10 cellular contexts compared by ENCODE assay signal in genomic region chr6:43977404-43978111, GRCh38.
DNase-seq lines count a peak whose midpoint lies in the region; ATAC-seq, FAIRE-seq and TF ChIP-seq lines count a peak whose summit lies in the region.
"Had no signal": no experiment of that assay in that cellular context is flagged by ENCODE, and none has a peak within 500 bp of the region (broad histone marks: within the 10 kb centered on the region; RNA-seq: fewer than 3 reads in every experiment).

No MANE protein-coding gene starts in this region.

- CTCF ChIA-PET in HEK293 (lab: Yijun Ruan, JAX), result interaction anchor here (1.0 kb wide), 1 partner anchor 25 kb away, joined by 5 read pairs; no protein-coding TSS in a partner anchor
- CTCF ChIA-PET in HepG2 (lab: Yijun Ruan, JAX; ENCODE audit: low intra/inter-chr PET ratio, low total read pairs), result no interaction called here
- CTCF ChIA-PET in OCI-LY7 (lab: Charles Lee; ENCODE audit: unreplicated experiment), result interaction anchor here (0.6 kb wide), 1 partner anchor 1408 kb away, joined by 3 read pairs; no protein-coding TSS in a partner anchor
- CTCF ChIA-PET in CD8-positive, alpha-beta memory T cell (lab: Charles Lee), result no interaction called here

- no peak overlapping the region for H3K27ac ChIP-seq in HEK293 (ENCODE audit: extremely low read depth, low read depth, low read length)
- H3K27ac ChIP-seq in HepG2 (ENCODE audit: extremely low read length, insufficient read depth, low read length), result no peak overlapping the region
- H3K27ac ChIP-seq in OCI-LY7 (ENCODE audit: low read depth, low read length, poor library complexity, severe bottlenecking), result no peak overlapping the region
- no peak overlapping the region for H3K27ac ChIP-seq in CD8-positive, alpha-beta memory T cell (ENCODE audit: low read depth, low read length)

- no peaks in the 10 kb centered on the region for H4K20me1 ChIP-seq in HepG2 (ENCODE audit: insufficient read depth, low read length)
- no peaks in the 10 kb centered on the region; the same call in 1 of the 2 replicates for H4K20me1 ChIP-seq in OCI-LY7 (ENCODE audit: insufficient read depth, low read length)

- FAIRE-seq in HepG2 (lab: Jason Lieb, UNC), result no peak

- TF ChIP-seq RAD21 in HepG2 (CRISPR knock-in tag; IDR thresholded peaks at IDR 0.05), result no peak

- no peak overlapping the region for H3K9ac ChIP-seq in HepG2 (ENCODE audit: insufficient read depth, low read depth, low read length)

- no peak overlapping the region for H3K4me3 Mint-ChIP-seq in CD8-positive, alpha-beta memory T cell

- in situ Hi-C loops in HepG2 (cut with HindIII; ENCODE audit: extremely low pct_ligation_motif_present, low pct_unique_long_range_greater_than_20kb), result no loop called here

- H3K36me3 ChIP-seq in HEK293 (ENCODE audit: control insufficient read depth in 2 of 2, insufficient read depth in 1 of 2, low read length in 2 of 2) (no peaks in the 10 kb centered on the region), HepG2 (replicated peaks in 1 of 2; ENCODE audit: control insufficient read depth in 1 of 2, insufficient read depth in 2 of 2, low read length in 2 of 2) (no peaks in the 10 kb centered on the region), OCI-LY7 (ENCODE audit: insufficient read depth, low read length) (no peaks in the 10 kb centered on the region)
- no peaks in the 10 kb centered on the region for H3K36me3 ChIP-seq in CD8-positive, alpha-beta memory T cell (ENCODE audit: insufficient read depth, low read length)

- peak; percentile 61 for ATAC-seq in GM18520 (IDR thresholded peaks at IDR 0.05; ENCODE audit: unreplicated experiment)
- peak; percentile 15; the same call in 1 of the 3 replicates for ATAC-seq in HepG2
- ATAC-seq: left ventricle myocardium superior had no signal

- H3K9me2 ChIP-seq in OCI-LY7 (ENCODE audit: insufficient read depth, low read length), result no peaks in the 10 kb centered on the region

- WGBS in HepG2 (ENCODE audit: low lambda C conversion rate), result 0% methylated on average over 10 of the region's 10 CpGs

- H3K27me3 Mint-ChIP-seq in CD8-positive, alpha-beta memory T cell, result peaks cover 12 to 25% of the 10 kb centered on the region in 2 donors

- no TSS peak for BruUV-seq in HepG2 (replicated peaks; lab: Mats Ljungman, UMichigan)
- no TSS peak for BruUV-seq in OCI-LY7 (replicated peaks; lab: Mats Ljungman, UMichigan)

- peak overlapping the region; percentile 33; the same call in 1 of the 2 replicates for H3K4me2 ChIP-seq in HepG2 (ENCODE audit: low read depth, low read length)
- H3K4me2 ChIP-seq in OCI-LY7 (ENCODE audit: low read length), result no peak overlapping the region

- peak overlapping the region in 1 of 8 donors; percentile 25 for H3K27ac Mint-ChIP-seq in CD8-positive, alpha-beta memory T cell

- no peaks in the 10 kb centered on the region for H3K4me1 ChIP-seq in HEK293 (ENCODE audit: control insufficient read depth, insufficient read depth, low read length)
- peaks cover 49% of the 10 kb centered on the region for H3K4me1 ChIP-seq in HepG2 (ENCODE audit: insufficient read depth, low read length)
- no peaks in the 10 kb centered on the region for H3K4me1 ChIP-seq in OCI-LY7 (ENCODE audit: insufficient read depth, low read length, poor library complexity, severe bottlenecking)
- H3K4me1 ChIP-seq in CD8-positive, alpha-beta memory T cell (ENCODE audit: insufficient read depth, low read length), result no peaks in the 10 kb centered on the region

- no peaks in the 10 kb centered on the region for H3K36me3 Mint-ChIP-seq in CD8-positive, alpha-beta memory T cell

- TF ChIP-seq EP300 in HepG2 (IDR thresholded peaks at IDR 0.05; ENCODE audit: low read depth in 2 of 2, low read length in 2 of 2), result no peak
- TF ChIP-seq EP300 in HepG2 (CRISPR knock-in tag; IDR thresholded peaks at IDR 0.05; ENCODE audit: borderline replicate concordance), result no peak

- H3K79me2 ChIP-seq in HepG2 (ENCODE audit: insufficient read depth, low read length) (no peaks in the 10 kb centered on the region), OCI-LY7 (ENCODE audit: insufficient read depth, low read depth, low read length) (no peaks in the 10 kb centered on the region)

- no peak for TF ChIP-seq POLR2A in HepG2 (IDR thresholded peaks at IDR 0.05; ENCODE audit: insufficient read depth in 1 of 2, low read depth in 2 of 2, low read length in 2 of 2)

- intact Hi-C loops in HepG2 (cut with micrococcal nuclease; ENCODE audit: unreplicated experiment), result no loop called here
- intact Hi-C loops in OCI-LY7 (cut with micrococcal nuclease; ENCODE audit: unreplicated experiment), result no loop called here

- peaks cover 0 to 4% (median 0%) of the 10 kb centered on the region in 3 donors for H3K4me1 Mint-ChIP-seq in CD8-positive, alpha-beta memory T cell

- no peak overlapping the region for H2AFZ ChIP-seq in HepG2 (ENCODE audit: low read length)
- H2AFZ ChIP-seq in OCI-LY7 (ENCODE audit: low read length), result no peak overlapping the region

- POLR2A ChIA-PET in HEK293 (lab: Yijun Ruan, JAX), result no interaction called here
- POLR2A ChIA-PET in HepG2 (lab: Yijun Ruan, JAX), result interaction anchor here (1.2 kb wide), 1 partner anchor 13 kb away, joined by 3 read pairs; no protein-coding TSS in a partner anchor
- POLR2A ChIA-PET in OCI-LY7 (lab: Charles Lee), result no interaction called here
- POLR2A ChIA-PET in CD8-positive, alpha-beta memory T cell (lab: Charles Lee), result no interaction called here

- DNase-seq in NOMO-1 (lab: John Stamatoyannopoulos, UW; ENCODE audit: unreplicated experiment in 2 of 2), result peak; percentile 72 to 93
- DNase-seq in HepG2 (ENCODE audit: low spot score), result no peak
- no peak for DNase-seq in OCI-LY7 (ENCODE audit: low spot score)
- DNase-seq in A172 (ENCODE audit: low spot score), result no peak
- no peak for DNase-seq in EL
- no peak for DNase-seq in CD8-positive, alpha-beta memory T cell
- DNase-seq: activated gamma-delta T cell, left ventricle myocardium superior had no signal

- H3K27me3 ChIP-seq in HepG2 (ENCODE audit: control insufficient read depth in 1 of 2, insufficient read depth in 2 of 2, low read length in 2 of 2), result peaks cover 13 to 71% of the 10 kb centered on the region in 2 experiments; a peak in 4 of 5 replicates
- no peaks in the 10 kb centered on the region for H3K27me3 ChIP-seq in CD8-positive, alpha-beta memory T cell (ENCODE audit: insufficient read depth, low read length, poor library complexity, severe bottlenecking)

- H3K4me3 ChIP-seq in HEK293 (ENCODE audit: low read depth, low read length) (no peak overlapping the region), HepG2 (replicated peaks in 1 of 3; ENCODE audit: insufficient read depth in 1 of 3, low read depth in 2 of 3, low read length in 3 of 3) (peak overlapping the region in 1 of 3 experiments; percentile 37; a peak in 1 of 6 replicates), OCI-LY7 (ENCODE audit: low read depth, low read length, poor library complexity, severe bottlenecking) (no peak overlapping the region)
- H3K4me3 ChIP-seq in CD8-positive, alpha-beta memory T cell (ENCODE audit: low read length), result no peak overlapping the region

- H3K9me3 ChIP-seq in HEK293 (ENCODE audit: control insufficient read depth, insufficient read depth, low read depth, low read length), result no peaks in the 10 kb centered on the region
- H3K9me3 ChIP-seq in HepG2 (ENCODE audit: low read length), result peaks cover 6% of the 10 kb centered on the region; the same call in 1 of the 2 replicates
- H3K9me3 ChIP-seq in OCI-LY7 (ENCODE audit: low read length), result no peaks in the 10 kb centered on the region
- no peaks in the 10 kb centered on the region for H3K9me3 ChIP-seq in CD8-positive, alpha-beta memory T cell (ENCODE audit: low read length)

- TF ChIP-seq CTCF in HEK293 (tag by site-specific recombination; IDR thresholded peaks at IDR 0.05), result no peak
- no peak for TF ChIP-seq CTCF in HepG2 (CRISPR knock-in tag; IDR thresholded peaks at IDR 0.05)
- TF ChIP-seq CTCF in OCI-LY7 (conservative IDR thresholded peaks at IDR 0.05; ENCODE audit: low read length), result no peak

- peaks cover 0 to 3% (median 0%) of the 10 kb centered on the region in 5 donors for H3K9me3 Mint-ChIP-seq in CD8-positive, alpha-beta memory T cell

TF ChIP-seq in HEK293, 187 proteins besides CTCF, POLR2A, EP300 and RAD21:
- TF ChIP-seq KLF1 (tag by site-specific recombination; IDR thresholded peaks at IDR 0.05) (peak; percentile 80), ZNF140 (tag by site-specific recombination; IDR thresholded peaks at IDR 0.05) (no peak)

TF ChIP-seq in HepG2, 621 proteins besides CTCF, POLR2A, EP300 and RAD21 (continues in another document):
- TF ChIP-seq HDAC6 (IDR thresholded peaks at IDR 0.05; ENCODE audit: low read depth, low read length) (no peak), TBX3 (IDR thresholded peaks at IDR 0.05; ENCODE audit: borderline replicate concordance) (no peak), SRSF1 (optimal IDR thresholded peaks at IDR 0.05; ENCODE audit: low read depth, low read length) (no peak), ZNF660 (CRISPR knock-in tag; IDR thresholded peaks at IDR 0.05; ENCODE audit: borderline replicate concordance, low read depth) (no peak), XBP1 (CRISPR knock-in tag; IDR thresholded peaks at IDR 0.05) (no peak), HNF4A (CRISPR knock-in tag; IDR thresholded peaks at IDR 0.05) (peak; percentile 31), POGZ (CRISPR knock-in tag; IDR thresholded peaks at IDR 0.05) (no peak), ASH2L (IDR thresholded peaks at IDR 0.05; ENCODE audit: insufficient read length, low read depth, low read length) (no peak), HMGA1 (CRISPR knock-in tag; conservative IDR thresholded peaks at IDR 0.05) (no peak), MED1 (CRISPR knock-in tag; IDR thresholded peaks at IDR 0.05) (0 out of 2 replicates have a peak, but pooled peaks have one; percentile 11), FIP1L1 (IDR thresholded peaks at IDR 0.05; ENCODE audit: borderline replicate concordance, insufficient read depth, low read depth, low read length) (no peak), ZNF274 (CRISPR knock-in tag; IDR thresholded peaks at IDR 0.05) (no peak), ZBTB44 (CRISPR knock-in tag; IDR thresholded peaks at IDR 0.05) (no peak), ZNF138 (CRISPR knock-in tag; IDR thresholded peaks at IDR 0.05; ENCODE audit: low read depth) (no peak)

Comparison
In these comparisons a context has a peak if more than half of its experiments do, and no peak if none do; other contexts are left out.
1. DNase-seq: peak in NOMO-1 (2 of 2); none in HepG2 (single experiment), OCI-LY7 (single experiment), A172 (single experiment), EL (single experiment) and CD8-positive, alpha-beta memory T cell (0 of 5).
2. CTCF ChIA-PET loops: an anchor here in HEK293 (1.0 kb wide) and OCI-LY7 (0.6 kb wide); none called in HepG2 and CD8-positive, alpha-beta memory T cell.